ENCODE assay signal across 9 cellular contexts in the genomic region with DNA sequence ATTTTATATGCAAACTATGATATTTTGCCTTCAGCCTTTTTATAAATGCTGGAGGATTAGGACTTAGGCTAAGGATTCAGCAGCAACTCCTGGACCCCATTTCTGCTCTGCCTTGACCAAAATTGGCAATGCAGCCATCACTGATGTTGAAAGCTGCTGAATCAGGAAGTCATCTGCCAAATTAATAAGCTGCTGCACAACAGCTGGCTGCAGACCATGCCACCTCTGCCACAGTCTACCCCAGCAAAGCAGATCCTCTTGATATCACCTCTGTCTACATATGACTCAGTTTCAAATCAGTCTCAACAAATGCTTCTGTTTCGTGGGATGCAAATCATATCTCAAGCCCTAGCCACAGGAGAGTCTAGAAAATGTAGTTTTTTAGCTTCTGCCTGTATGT. TPM values are rescaled to one million over a fixed set of nuclear protein-coding genes. Genes with fewer than 3 reads are reported as not detected.
DNase-seq lines count a peak whose midpoint lies in the region; ATAC-seq, FAIRE-seq and TF ChIP-seq lines count a peak whose summit lies in the region.
"Had no signal": no experiment of that assay in that cellular context is flagged by ENCODE, and none has a peak within 500 bp of the region (broad histone marks: within the 10 kb centered on the region; RNA-seq: fewer than 3 reads in every experiment).

No MANE protein-coding gene starts in this region.

- H3K27me3 ChIP-seq in bronchial epithelial cell (ENCODE audit: control insufficient read depth, insufficient read depth, low read length) (no peaks in the 10 kb centered on the region), stomach (no peaks in the 10 kb centered on the region), pancreas (no peaks in the 10 kb centered on the region)

- intact Hi-C loops in stomach (cut with DNase I; ENCODE audit: low total_unique reads) = loop anchor here (10.0 kb wide), 1 partner anchor 97 kb away; no protein-coding TSS in a partner anchor
- intact Hi-C loops in pancreas (cut with DNase I) = no loop called here

- in situ Hi-C loops in GM13976 (cut with MboI; ENCODE audit: low sequenced_read_pairs, unreplicated experiment) = loop anchor here (10.0 kb wide), 1 partner anchor 97 kb away; no protein-coding TSS in a partner anchor

- no peak for FAIRE-seq in bronchial epithelial cell (lab: Jason Lieb, UNC)
- no peak for FAIRE-seq in pancreas (lab: Jason Lieb, UNC)

- no peak for TF ChIP-seq EP300 in stomach (IDR thresholded peaks at IDR 0.05)

- H3K27ac ChIP-seq in stomach (peak overlapping the region in 3 of 5 donors; percentile 1 to 64 (median 16)), pancreas (no peak overlapping the region)

- peak; percentile 55 for ATAC-seq in GM18868 (IDR thresholded peaks at IDR 0.05; ENCODE audit: unreplicated experiment)
- ATAC-seq in HG02884 (IDR thresholded peaks at IDR 0.05; ENCODE audit: unreplicated experiment) = peak; percentile 39
- no peak for ATAC-seq in SK-N-SH treated with all-trans-retinoic acid at 6 μM for 48 hours
- no peak for ATAC-seq in pancreas
- ATAC-seq: Panc1 had no signal

- DNase-seq in bronchial epithelial cell (ENCODE audit: low read depth) (peak; percentile 68), stomach (no peak), GM13976 (ENCODE audit: low spot score) (no peak), superior temporal gyrus (ENCODE audit: extremely low spot score) (no peak), pancreas (no peak)

- H3K9me3 ChIP-seq in stomach = no peaks in the 10 kb centered on the region
- no peaks in the 10 kb centered on the region for H3K9me3 ChIP-seq in pancreas

- H3K4me3 ChIP-seq in bronchial epithelial cell (ENCODE audit: low read depth, low read length) (no peak overlapping the region), stomach (no peak overlapping the region), pancreas (no peak overlapping the region)

- WGBS in stomach, 5 donors = 31 to 63% (median 48%) methylated on average over 1 of the region's 1 CpG
- 75 to 86% methylated on average over 1 of the region's 1 CpG for WGBS in pancreas, 2 donors

- H3K36me3 ChIP-seq in bronchial epithelial cell (ENCODE audit: control insufficient read depth, insufficient read depth, low read length) (no peaks in the 10 kb centered on the region), stomach (no peaks in the 10 kb centered on the region), pancreas (no peaks in the 10 kb centered on the region)

- H3K4me1 ChIP-seq in stomach (peaks cover 5 to 35% (median 18%) of the 10 kb centered on the region in 4 donors), pancreas (no peaks in the 10 kb centered on the region)

- no peak for TF ChIP-seq POLR2A in stomach (IDR thresholded peaks at IDR 0.05)

- no peak for TF ChIP-seq CTCF in bronchial epithelial cell (IDR thresholded peaks at IDR 0.05; ENCODE audit: insufficient read depth, low read length, severe bottlenecking)
- no peak for TF ChIP-seq CTCF in stomach (IDR thresholded peaks at IDR 0.05)
- no peak for TF ChIP-seq CTCF in GM13976 (IDR thresholded peaks at IDR 0.05; ENCODE audit: borderline replicate concordance, control extremely low read depth, extremely low read depth, insufficient read depth, missing control alignments)
- TF ChIP-seq CTCF in pancreas (IDR thresholded peaks at IDR 0.05) = no peak

TF ChIP-seq in SK-N-SH treated with all-trans-retinoic acid at 6 μM for 48 hours, 23 proteins besides CTCF, POLR2A, EP300 and RAD21:
- no peak for TF ChIP-seq ZFP30 (CRISPR knock-in tag; IDR thresholded peaks at IDR 0.05)
- no peak for TF ChIP-seq RARB (CRISPR knock-in tag; IDR thresholded peaks at IDR 0.05)
- no peak for TF ChIP-seq ISL1 (CRISPR knock-in tag; IDR thresholded peaks at IDR 0.05)
- TF ChIP-seq PPARA (CRISPR knock-in tag; IDR thresholded peaks at IDR 0.05; ENCODE audit: borderline replicate concordance) = no peak
- TF ChIP-seq TCF4 (CRISPR knock-in tag; IDR thresholded peaks at IDR 0.05; ENCODE audit: borderline replicate concordance) = peak; percentile 32; the same call in 1 of the 2 replicates
- no peak for TF ChIP-seq ZNF8 (CRISPR knock-in tag; IDR thresholded peaks at IDR 0.05)
- TF ChIP-seq ZNF70 (CRISPR knock-in tag; IDR thresholded peaks at IDR 0.05) = no peak
- TF ChIP-seq SNAI2 (CRISPR knock-in tag; IDR thresholded peaks at IDR 0.05) = no peak
- TF ChIP-seq GLIS3 (CRISPR knock-in tag; IDR thresholded peaks at IDR 0.05) = no peak
- TF ChIP-seq ZC3H10 (CRISPR knock-in tag; IDR thresholded peaks at IDR 0.05) = no peak
- TF ChIP-seq, protein P1, sequence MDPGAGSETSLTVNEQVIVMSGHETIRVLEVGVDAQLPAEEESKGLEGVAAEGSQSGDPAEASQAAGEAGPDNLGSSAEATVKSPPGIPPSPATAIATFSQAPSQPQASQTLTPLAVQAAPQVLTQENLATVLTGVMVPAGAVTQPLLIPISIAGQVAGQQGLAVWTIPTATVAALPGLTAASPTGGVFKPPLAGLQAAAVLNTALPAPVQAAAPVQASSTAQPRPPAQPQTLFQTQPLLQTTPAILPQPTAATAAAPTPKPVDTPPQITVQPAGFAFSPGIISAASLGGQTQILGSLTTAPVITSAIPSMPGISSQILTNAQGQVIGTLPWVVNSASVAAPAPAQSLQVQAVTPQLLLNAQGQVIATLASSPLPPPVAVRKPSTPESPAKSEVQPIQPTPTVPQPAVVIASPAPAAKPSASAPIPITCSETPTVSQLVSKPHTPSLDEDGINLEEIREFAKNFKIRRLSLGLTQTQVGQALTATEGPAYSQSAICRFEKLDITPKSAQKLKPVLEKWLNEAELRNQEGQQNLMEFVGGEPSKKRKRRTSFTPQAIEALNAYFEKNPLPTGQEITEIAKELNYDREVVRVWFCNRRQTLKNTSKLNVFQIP (CRISPR knock-in tag; IDR thresholded peaks at IDR 0.05; ENCODE audit: borderline replicate concordance, low read depth) = no peak
- no peak for TF ChIP-seq ZNF565 (CRISPR knock-in tag; conservative IDR thresholded peaks at IDR 0.05; ENCODE audit: low read depth)
- no peak for TF ChIP-seq TOX (CRISPR knock-in tag; IDR thresholded peaks at IDR 0.05; ENCODE audit: borderline replicate concordance)
- no peak for TF ChIP-seq BACH2 (CRISPR knock-in tag; IDR thresholded peaks at IDR 0.05; ENCODE audit: borderline replicate concordance)
- TF ChIP-seq, protein P2, sequence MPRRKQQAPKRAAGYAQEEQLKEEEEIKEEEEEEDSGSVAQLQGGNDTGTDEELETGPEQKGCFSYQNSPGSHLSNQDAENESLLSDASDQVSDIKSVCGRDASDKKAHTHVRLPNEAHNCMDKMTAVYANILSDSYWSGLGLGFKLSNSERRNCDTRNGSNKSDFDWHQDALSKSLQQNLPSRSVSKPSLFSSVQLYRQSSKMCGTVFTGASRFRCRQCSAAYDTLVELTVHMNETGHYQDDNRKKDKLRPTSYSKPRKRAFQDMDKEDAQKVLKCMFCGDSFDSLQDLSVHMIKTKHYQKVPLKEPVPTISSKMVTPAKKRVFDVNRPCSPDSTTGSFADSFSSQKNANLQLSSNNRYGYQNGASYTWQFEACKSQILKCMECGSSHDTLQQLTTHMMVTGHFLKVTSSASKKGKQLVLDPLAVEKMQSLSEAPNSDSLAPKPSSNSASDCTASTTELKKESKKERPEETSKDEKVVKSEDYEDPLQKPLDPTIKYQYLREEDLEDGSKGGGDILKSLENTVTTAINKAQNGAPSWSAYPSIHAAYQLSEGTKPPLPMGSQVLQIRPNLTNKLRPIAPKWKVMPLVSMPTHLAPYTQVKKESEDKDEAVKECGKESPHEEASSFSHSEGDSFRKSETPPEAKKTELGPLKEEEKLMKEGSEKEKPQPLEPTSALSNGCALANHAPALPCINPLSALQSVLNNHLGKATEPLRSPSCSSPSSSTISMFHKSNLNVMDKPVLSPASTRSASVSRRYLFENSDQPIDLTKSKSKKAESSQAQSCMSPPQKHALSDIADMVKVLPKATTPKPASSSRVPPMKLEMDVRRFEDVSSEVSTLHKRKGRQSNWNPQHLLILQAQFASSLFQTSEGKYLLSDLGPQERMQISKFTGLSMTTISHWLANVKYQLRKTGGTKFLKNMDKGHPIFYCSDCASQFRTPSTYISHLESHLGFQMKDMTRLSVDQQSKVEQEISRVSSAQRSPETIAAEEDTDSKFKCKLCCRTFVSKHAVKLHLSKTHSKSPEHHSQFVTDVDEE (CRISPR knock-in tag; IDR thresholded peaks at IDR 0.05) = peak; percentile 41; the same call in 1 of the 2 replicates
TF ChIP-seq in SK-N-SH treated with all-trans-retinoic acid at 6 μM for 48 hours: peak in this region for 2.

RNA-seq across cellular contexts. Expression of a gene that starts 7.1 kb away (rescaled TPM):
- total RNA-seq in bronchial epithelial cell (8.2 and 12.3 TPM in 2 replicates), stomach (10 to 100 TPM in 4 of 5 donors, 1 to 10 TPM in 1; 5.2 to 46.4 (median 39.7) TPM), pancreas (10 to 100 TPM in 4 of 6 donors, 1 to 10 TPM in 2; 7.9 to 22.6 (median 11.9) TPM)
- polyA plus RNA-seq in stomach (1 to 10 TPM; 4.5 to 6.3 (median 6.3) TPM), pancreas (1 to 10 TPM; 3.2 to 8.0 TPM)

Comparison
In these comparisons a context has a peak if more than half of its experiments do, and no peak if none do; other contexts are left out.
1. ATAC-seq: peak in GM18868 (single experiment) and HG02884 (single experiment); none in SK-N-SH treated with all-trans-retinoic acid at 6 μM for 48 hours (single experiment) and pancreas (0 of 4).
2. H3K27ac ChIP-seq: peak in stomach (3 of 5); none in pancreas (0 of 4).